In the genomic region with DNA sequence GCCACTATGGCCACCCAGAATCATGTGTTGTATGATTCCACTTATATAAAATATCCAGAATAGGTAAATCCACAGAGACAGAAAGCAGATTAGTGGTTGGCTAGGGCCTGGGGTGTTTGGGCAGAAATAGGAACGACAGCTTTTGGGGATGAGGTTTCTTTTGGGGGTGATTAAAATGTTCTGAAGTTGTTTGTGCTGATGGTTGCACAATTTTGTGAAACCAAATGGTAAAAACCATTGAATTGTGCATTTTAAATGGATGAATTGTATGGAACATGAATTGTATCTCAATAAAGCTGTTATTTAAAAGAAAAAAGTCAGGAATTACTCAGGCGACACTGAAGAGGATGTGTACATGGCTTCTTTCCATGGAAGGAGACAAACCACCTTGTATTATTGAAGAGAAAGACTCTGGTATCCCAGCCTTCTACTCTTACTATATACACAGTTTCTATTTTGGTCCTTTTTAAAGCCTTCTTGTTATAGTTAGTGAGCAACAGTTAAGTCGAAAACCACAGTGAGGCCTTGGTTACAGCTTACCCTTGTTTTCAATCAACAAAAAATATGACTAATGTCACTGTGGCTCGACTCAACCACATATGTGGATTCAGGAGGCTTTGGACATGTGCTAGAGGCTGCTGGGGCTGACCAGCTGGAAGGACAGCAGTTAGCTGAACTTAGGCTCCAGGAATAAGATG, we compare ENCODE assay signal across 8 cellular contexts. TPM values are rescaled to one million over a fixed set of nuclear protein-coding genes. Genes with fewer than 3 reads are reported as not detected.
A peak's percentile ranks its signal among the peaks of the same experiment; 100 is the strongest.
DNase-seq lines count a peak whose midpoint lies in the region; ATAC-seq, FAIRE-seq and TF ChIP-seq lines count a peak whose summit lies in the region.

No MANE protein-coding gene starts in this region.

- H3K9ac ChIP-seq in fibroblast of lung (ENCODE audit: insufficient read depth, low read length) (no peak overlapping the region), stomach smooth muscle (ENCODE audit: low read length in 2 of 2) (peak overlapping the region in 1 of 2 donors; percentile 40)

- H3K9me3 ChIP-seq in right cardiac atrium (ENCODE audit: control insufficient read depth, low read length) (no peaks in the 10 kb centered on the region), right atrium auricular region (no peaks in the 10 kb centered on the region), fibroblast of lung (ENCODE audit: control insufficient read depth, insufficient read depth, low read depth, low read length) (no peaks in the 10 kb centered on the region), stomach smooth muscle (ENCODE audit: control insufficient read depth in 2 of 2, low read length in 2 of 2) (no peaks in the 10 kb centered on the region)

- H3K4me2 ChIP-seq in fibroblast of lung (ENCODE audit: extremely low read depth, insufficient read depth, low read length): peak overlapping the region; percentile 1

- no peak for ATAC-seq in right cardiac atrium
- peak; percentile 96 for ATAC-seq in HG02870 (IDR thresholded peaks at IDR 0.05; ENCODE audit: unreplicated experiment)

- H4K20me1 ChIP-seq in fibroblast of lung (ENCODE audit: control insufficient read depth, extremely low read depth, insufficient read depth, low read length): no peaks in the 10 kb centered on the region

- no peaks in the 10 kb centered on the region for H3K36me3 ChIP-seq in right atrium auricular region
- no peaks in the 10 kb centered on the region for H3K36me3 ChIP-seq in fibroblast of lung (ENCODE audit: control insufficient read depth, insufficient read depth, low read length)
- H3K36me3 ChIP-seq in stomach smooth muscle (ENCODE audit: control insufficient read depth in 2 of 2, insufficient read depth in 2 of 2, low read length in 2 of 2): no peaks in the 10 kb centered on the region

- WGBS in right cardiac atrium: 69% methylated on average over 4 of the region's 4 CpGs

- no peak overlapping the region for H2AFZ ChIP-seq in fibroblast of lung (ENCODE audit: low read length)

- H3K4me3 ChIP-seq in right cardiac atrium (ENCODE audit: low read length): no peak overlapping the region
- H3K4me3 ChIP-seq in right atrium auricular region: no peak overlapping the region
- H3K4me3 ChIP-seq in fibroblast of lung (replicated peaks in 1 of 4; ENCODE audit: control extremely low read depth in 1 of 4, insufficient read depth in 1 of 4, low read depth in 3 of 4, low read length in 4 of 4): no peak overlapping the region
- peak overlapping the region in 1 of 2 donors; percentile 3 for H3K4me3 ChIP-seq in stomach smooth muscle (ENCODE audit: low read length in 2 of 2)

- H3K4me1 ChIP-seq in right cardiac atrium (ENCODE audit: control insufficient read depth, insufficient read depth, low read length): peaks cover 7% of the 10 kb centered on the region
- H3K4me1 ChIP-seq in right atrium auricular region: peaks cover 0 to 26% of the 10 kb centered on the region in 2 donors
- H3K4me1 ChIP-seq in fibroblast of lung (ENCODE audit: control insufficient read depth, extremely low read depth, insufficient read depth, low read length): peaks cover 15% of the 10 kb centered on the region
- H3K4me1 ChIP-seq in stomach smooth muscle (ENCODE audit: control insufficient read depth, insufficient read depth, low read length): peaks cover 26% of the 10 kb centered on the region

- H3K27ac ChIP-seq in right cardiac atrium (ENCODE audit: low read length) (peak overlapping the region; percentile 30), right atrium auricular region (peak overlapping the region in 1 of 2 donors; percentile 57), fibroblast of lung (ENCODE audit: insufficient read depth, low read length) (peak overlapping the region; percentile 83), stomach smooth muscle (ENCODE audit: low read length) (peak overlapping the region; percentile 87)

- peak; percentile 87 for FAIRE-seq in RCC 7860 (lab: Jason Lieb, UNC)

- TF ChIP-seq CTCF in right atrium auricular region (IDR thresholded peaks at IDR 0.05): no peak
- TF ChIP-seq CTCF in fibroblast of lung (conservative IDR thresholded peaks at IDR 0.05 in 1 of 2, IDR thresholded peaks at IDR 0.05 in 1 of 2; ENCODE audit: low read depth in 1 of 2, low read length in 2 of 2): no peak

- DNase-seq in right cardiac atrium: no peak
- DNase-seq in right atrium auricular region (ENCODE audit: low spot score): no peak
- peak; percentile 92 for DNase-seq in RCC 7860 (ENCODE audit: low spot score)
- DNase-seq in fibroblast of lung (ENCODE audit: low read depth in 2 of 2): peak; percentile 89 to 94
- no peak for DNase-seq in mucosa of gallbladder (ENCODE audit: low spot score)
- no peak for DNase-seq in NCI-H146 treated with DMSO at 0.1 percent for 48 hours (lab: John Stamatoyannopoulos, UW; ENCODE audit: unreplicated experiment)

- intact Hi-C loops in right cardiac atrium (cut with DNase I): no loop called here

- H3K27me3 ChIP-seq in right cardiac atrium (ENCODE audit: control insufficient read depth, insufficient read depth) (no peaks in the 10 kb centered on the region), right atrium auricular region (no peaks in the 10 kb centered on the region), fibroblast of lung (ENCODE audit: control insufficient read depth, insufficient read depth, low read length) (no peaks in the 10 kb centered on the region), stomach smooth muscle (ENCODE audit: control insufficient read depth in 1 of 2, insufficient read depth in 2 of 2, low read length in 2 of 2) (no peaks in the 10 kb centered on the region)

- H3K79me2 ChIP-seq in fibroblast of lung (ENCODE audit: control insufficient read depth, insufficient read depth, low read length): no peaks in the 10 kb centered on the region

RNA-seq across cellular contexts. Expression of a gene that starts 57.1 kb away (rescaled TPM):
- total RNA-seq in right cardiac atrium (10 to 100 TPM; 49.2 to 73.1 (median 59.1) TPM), right atrium auricular region (10 to 100 TPM; 51.4 to 81.3 TPM), fibroblast of lung (80.9 and 95.0 TPM in 2 replicates), mucosa of gallbladder (81.5 TPM)
- polyA plus RNA-seq in right cardiac atrium (17.8 TPM), fibroblast of lung (6.7 and 7.5 TPM in 2 replicates)
- polyA plus RNA-seq in fibroblast of lung (2012): 27.7 and 40.7 TPM in 2 replicates
- 49.3 and 55.3 TPM in 2 replicates for polyA minus RNA-seq in fibroblast of lung (ENCODE audit: low replicate concordance)

Comparison
In these comparisons a context has a peak if more than half of its experiments do, and no peak if none do; other contexts are left out.
1. DNase-seq: peak in RCC 7860 (single experiment) and fibroblast of lung (2 of 2); none in right cardiac atrium (0 of 3), right atrium auricular region (single experiment), mucosa of gallbladder (single experiment) and NCI-H146 treated with DMSO at 0.1 percent for 48 hours (single experiment).